Comparison of ENCODE assay signal across 9 cellular contexts in genomic region chr4:139734201-139734874, GRCh38.
DNase-seq lines count a peak whose midpoint lies in the region; ATAC-seq and TF ChIP-seq lines count a peak whose summit lies in the region.
"Had no signal": no experiment of that assay in that cellular context is flagged by ENCODE, and none has a peak within 500 bp of the region (broad histone marks: within the 10 kb centered on the region; RNA-seq: fewer than 3 reads in every experiment).

No MANE protein-coding gene starts in this region.

- no peak for TF ChIP-seq CTCF in Panc1 (IDR thresholded peaks at IDR 0.05)
- no peak for TF ChIP-seq CTCF in natural killer cell (IDR thresholded peaks at IDR 0.05)

- H3K4me1 ChIP-seq in Panc1 (ENCODE audit: control insufficient read depth, insufficient read depth, low read length): peaks cover 3% of the 10 kb centered on the region

- H3K36me3 ChIP-seq in Panc1 (ENCODE audit: control insufficient read depth, insufficient read depth, low read length): no peaks in the 10 kb centered on the region

- BruUV-seq in Panc1 (replicated peaks; lab: Mats Ljungman, UMichigan): no TSS peak

- peaks cover 11 to 28% of the 10 kb centered on the region in 2 donors for H3K27me3 Mint-ChIP-seq in natural killer cell (ENCODE audit: low read depth in 2 of 2)

- H3K4me3 ChIP-seq in Panc1 (ENCODE audit: low read depth in 2 of 2, low read length in 2 of 2): peak overlapping the region; percentile 31 to 48

- no peaks in the 10 kb centered on the region for H3K27me3 ChIP-seq in Panc1 (ENCODE audit: control insufficient read depth, insufficient read depth, low read length)

- CTCF ChIA-PET in Panc1 (lab: Charles Lee): interaction anchor here (0.6 kb wide), 1 partner anchor 348 kb away, joined by 3 read pairs; no protein-coding TSS in a partner anchor

- H3K4me3 Mint-ChIP-seq in natural killer cell: peak overlapping the region; percentile 81

- no peaks in the 10 kb centered on the region for H3K9me3 ChIP-seq in Panc1 (ENCODE audit: control insufficient read depth, insufficient read depth, low read depth, low read length)

- no peaks in the 10 kb centered on the region for H3K36me3 Mint-ChIP-seq in natural killer cell

- H3K4me1 Mint-ChIP-seq in natural killer cell: peaks cover 9 to 11% of the 10 kb centered on the region in 2 donors

- H3K27ac Mint-ChIP-seq in natural killer cell: peak overlapping the region in 1 of 2 donors; percentile 43

- DNase-seq in DMS 273 (lab: John Stamatoyannopoulos, UW; ENCODE audit: unreplicated experiment) (peak; percentile 30), DMS 273 treated with DMSO at 0.1 percent for 48 hours (lab: John Stamatoyannopoulos, UW) (no peak), Panc1 (ENCODE audit: low read depth, low spot score) (no peak), natural killer cell (no peak), KG1 (lab: John Stamatoyannopoulos, UW) (no peak)
- no peak for DNase-seq in activated effector memory CD4-positive, alpha-beta T cell treated with anti-CD3 and anti-CD28 coated beads, Interleukin-2, amount 50 U/mL, for 16 hours

- POLR2A ChIA-PET in Panc1 (lab: Charles Lee): no interaction called here

- intact Hi-C loops in Panc1 (cut with micrococcal nuclease; ENCODE audit: unreplicated experiment) (loop anchor here (10.0 kb wide), 3 partner anchors 280 to 530 kb away; partner anchors contain the start of gene MAML3), natural killer cell (cut with micrococcal nuclease) (loop anchor here (2.0 kb wide), 1 partner anchor 518 kb away; no protein-coding TSS in a partner anchor)

- H3K9me3 Mint-ChIP-seq in natural killer cell: no peaks in the 10 kb centered on the region

- peak overlapping the region; percentile 69 for H3K27ac ChIP-seq in Panc1 (ENCODE audit: low read length)
- H3K27ac ChIP-seq: 22Rv1 had no signal

- ATAC-seq in Panc1 (peak; percentile 7; the same call in 1 of the 2 replicates), esophagus mucosa (peak; percentile 33), natural killer cell (no peak), GM18502 (IDR thresholded peaks at IDR 0.05; ENCODE audit: poor library complexity, unreplicated experiment) (no peak)

- in situ Hi-C loops in Panc1 (cut with HindIII; ENCODE audit: low pct_unique_long_range_greater_than_20kb, low sequenced_read_pairs): no loop called here

Comparison
In these comparisons a context has a peak if more than half of its experiments do, and no peak if none do; other contexts are left out.
1. ATAC-seq: peak in Panc1 (single experiment) and esophagus mucosa (single experiment); none in natural killer cell (0 of 3) and GM18502 (single experiment).